ENCODE assay signal across 22 cellular contexts in genomic region chr1:243844186-243844585, GRCh38. TPM values are rescaled to one million over a fixed set of nuclear protein-coding genes. Genes with fewer than 3 reads are reported as not detected.
A peak's percentile ranks its signal among the peaks of the same experiment; 100 is the strongest.
DNase-seq lines count a peak whose midpoint lies in the region; ATAC-seq and TF ChIP-seq lines count a peak whose summit lies in the region.
"Had no signal": no experiment of that assay in that cellular context is flagged by ENCODE, and none has a peak within 500 bp of the region (broad histone marks: within the 10 kb centered on the region; RNA-seq: fewer than 3 reads in every experiment).

No MANE protein-coding gene starts in this region.

- DNase-seq in GM23248 (peak; percentile 14), NCI-H226 (peak; percentile 64), fibroblast of pulmonary artery (ENCODE audit: low read depth) (peak; percentile 57), uterus (no peak), lower leg skin (ENCODE audit: low spot score in 2 of 2) (no peak), cerebellar nuclear complex (lab: John Stamatoyannopoulos, UW) (no peak)
- DNase-seq: CD8-positive, alpha-beta memory T cell; DMS79 treated with DMSO at 0.1 percent for 48 hours; GF-D8; Kasumi-1; NCI-H1092 treated with DMSO at 0.1 percent for 48 hours; NCI-H1436; NCI-H187; NCI-H2081 treated with DMSO at 0.1 percent for 48 hours; NCI-H2171 treated with DMSO at 0.1 percent for 48 hours; NCI-H524; NCI-H774 had no signal

- no peak overlapping the region for H3K9ac ChIP-seq in GM23248

- 64 to 68% methylated on average over 1 of the region's 1 CpG for WGBS in GM23248 (ENCODE audit: low coverage in 1 of 2, low lambda C conversion rate in 2 of 2, missing lambda C conversion rate in 2 of 2), 2 experiments
- WGBS in lower leg skin, 2 donors: 78 to 81% methylated on average over 1 of the region's 1 CpG

- no peaks in the 10 kb centered on the region for H4K20me1 ChIP-seq in GM23248 (ENCODE audit: insufficient read depth)

- H3K79me2 ChIP-seq in GM23248 (ENCODE audit: insufficient read depth): peaks cover 97% of the 10 kb centered on the region

- no peaks in the 10 kb centered on the region for H3K9me3 ChIP-seq in GM23248 (ENCODE audit: low read depth)
- H3K9me3 ChIP-seq in uterus: no peaks in the 10 kb centered on the region

- H3K4me1 ChIP-seq in GM23248 (ENCODE audit: insufficient read depth) (peaks cover 48% of the 10 kb centered on the region), uterus (peaks cover 0 to 5% of the 10 kb centered on the region in 2 donors)

- H2AFZ ChIP-seq in GM23248: no peak overlapping the region

- H3K27me3 ChIP-seq in GM23248 (replicated peaks; ENCODE audit: insufficient read depth) (no peaks in the 10 kb centered on the region), uterus (no peaks in the 10 kb centered on the region)

- ATAC-seq in GM18517 (IDR thresholded peaks at IDR 0.05; ENCODE audit: unreplicated experiment): no peak
- ATAC-seq: HepG2, K562, SK-N-SH treated with all-trans-retinoic acid at 6 μM for 48 hours had no signal

- peaks cover 37% of the 10 kb centered on the region for H3F3A ChIP-seq in GM23248 (ENCODE audit: insufficient read depth)

- intact Hi-C loops in uterus (cut with DNase I; ENCODE audit: low total_unique reads): no loop called here
- intact Hi-C loops in lower leg skin (cut with DNase I; ENCODE audit: low total_unique reads): no loop called here

- H3K36me3 ChIP-seq in GM23248 (ENCODE audit: low read depth) (no peaks in the 10 kb centered on the region), uterus (no peaks in the 10 kb centered on the region)

- H3K27ac ChIP-seq in GM23248 (no peak overlapping the region), uterus (peak overlapping the region; percentile 59 to 71)
- H3K27ac ChIP-seq: C4-2B had no signal

- TF ChIP-seq POLR2A in uterus (IDR thresholded peaks at IDR 0.05) (no peak), lower leg skin (IDR thresholded peaks at IDR 0.05) (no peak)

- H3K9me2 ChIP-seq in GM23248 (ENCODE audit: insufficient read depth): no peaks in the 10 kb centered on the region

- in situ Hi-C loops in GM23248 (cut with MboI): no loop called here

- H3K4me3 ChIP-seq in GM23248 (no peak overlapping the region), fibroblast of pulmonary artery (replicated peaks; ENCODE audit: low read depth, low read length) (no peak overlapping the region), uterus (no peak overlapping the region), lower leg skin (ENCODE audit: low read depth, poor library complexity, severe bottlenecking) (no peak overlapping the region)
- H3K4me3 ChIP-seq: K562 had no signal

- H3K4me2 ChIP-seq in GM23248 (ENCODE audit: unreplicated experiment): no peak overlapping the region

- TF ChIP-seq CTCF in fibroblast of pulmonary artery (IDR thresholded peaks at IDR 0.05; ENCODE audit: low read length, missing control alignments) (no peak), uterus (IDR thresholded peaks at IDR 0.05) (no peak), lower leg skin (IDR thresholded peaks at IDR 0.05) (no peak)

RNA-seq across cellular contexts. Expression of gene AKT3, which starts 5.9 kb away (rescaled TPM):
- 27.7 and 31.2 TPM in 2 replicates for total RNA-seq in GM23248 (2014; rRNA removed; shearing (Covaris generic))
- polyA plus RNA-seq in GM23248 (2016; fragmentation: Nextera tagmentation; extraction: Ambion mirVana): 8.1 and 9.1 TPM in 2 replicates
- total RNA-seq in uterus (100 to 1,000 TPM in 2 of 4 donors, 10 to 100 TPM in 2; 39.2 to 227 (median 97.6) TPM), lower leg skin (10 to 100 TPM in 2 of 4 donors, 1 to 10 TPM in 2; 7.8 to 16.3 (median 10.4) TPM)

Comparison
In these comparisons a context has a peak if more than half of its experiments do, and no peak if none do; other contexts are left out.
1. DNase-seq: peak in GM23248 (single experiment), NCI-H226 (single experiment) and fibroblast of pulmonary artery (single experiment); none in uterus (0 of 2), lower leg skin (0 of 2) and cerebellar nuclear complex (0 of 2).